In genomic region chr17:58593121-58593520, GRCh38 we compare ENCODE assay signal across 27 cellular contexts.
"Had no signal": no experiment of that assay in that cellular context is flagged by ENCODE, and none has a peak within 500 bp of the region (broad histone marks: within the 10 kb centered on the region; RNA-seq: fewer than 3 reads in every experiment).

No MANE protein-coding gene starts in this region.

- H3K4me3 ChIP-seq: colonic mucosa, esophagus muscularis mucosa, gastroesophageal sphincter, heart left ventricle, hepatocyte, left lung, lower lobe of right lung, mucosa of descending colon had no signal

- H3K4me1 Mint-ChIP-seq: endodermal cell, immature natural killer cell, mesothelial cell of epicardium had no signal

- H3K9me3 ChIP-seq: colonic mucosa, esophagus muscularis mucosa, gastroesophageal sphincter, heart left ventricle, left lung, lower lobe of right lung, mucosa of descending colon had no signal

- H3K4me3 Mint-ChIP-seq: dendritic cell treated with granulocyte-macrophage colony-stimulating factor and Interleukin-4, amounts not matched to agents 40 ng/mL and 50 ng/mL, for 4 days; effector memory CD8-positive, alpha-beta T cell; endodermal cell; immature natural killer cell; mesothelial cell of epicardium had no signal

- H3K27ac ChIP-seq: colonic mucosa, epithelial cell of prostate, esophagus muscularis mucosa, foreskin keratinocyte, gastroesophageal sphincter, heart left ventricle, hepatocyte, left lung, lower lobe of right lung had no signal

- H2AFZ ChIP-seq: hepatocyte had no signal

- H3K9me3 Mint-ChIP-seq: dendritic cell treated with granulocyte-macrophage colony-stimulating factor and Interleukin-4, amounts not matched to agents 40 ng/mL and 50 ng/mL, for 4 days; effector memory CD8-positive, alpha-beta T cell; endodermal cell; immature natural killer cell; mesothelial cell of epicardium had no signal

- H3K4me1 ChIP-seq: colonic mucosa, esophagus muscularis mucosa, foreskin keratinocyte, gastroesophageal sphincter, heart left ventricle, left lung, lower lobe of right lung had no signal

- H3K27me3 ChIP-seq: colonic mucosa, esophagus muscularis mucosa, foreskin keratinocyte, gastroesophageal sphincter, heart left ventricle, hepatocyte, left lung had no signal

- H3K79me2 ChIP-seq: hepatocyte had no signal

- H3K27me3 Mint-ChIP-seq: effector memory CD8-positive, alpha-beta T cell had no signal

- ATAC-seq: effector memory CD8-positive, alpha-beta T cell; foreskin keratinocyte; gastroesophageal sphincter; heart left ventricle; left colon; left lung; left ventricle myocardium superior; lower lobe of right lung; mucosa of descending colon had no signal

- H3K36me3 ChIP-seq: colonic mucosa, esophagus muscularis mucosa, gastroesophageal sphincter, heart left ventricle, left lung, lower lobe of right lung had no signal

- H3K4me2 ChIP-seq: hepatocyte had no signal

- H3K27ac Mint-ChIP-seq: dendritic cell treated with granulocyte-macrophage colony-stimulating factor and Interleukin-4, amounts not matched to agents 40 ng/mL and 50 ng/mL, for 4 days; endodermal cell; immature natural killer cell; mesothelial cell of epicardium had no signal

- DNase-seq: colonic mucosa; cortex of kidney; effector CD8-positive, alpha-beta T cell; effector memory CD8-positive, alpha-beta T cell; endodermal cell; erythroblast; foreskin keratinocyte; heart left ventricle; hypothalamus; immature natural killer cell; islet precursor cell; kidney; kidney glomerular epithelial cell; left colon; left lung; left ventricle myocardium superior; lower lobe of right lung; mesenchymal stem cell; mucosa of descending colon had no signal

- H3K36me3 Mint-ChIP-seq: immature natural killer cell, mesothelial cell of epicardium had no signal

- FAIRE-seq: endometrium, frontal cortex, kidney had no signal
